Comparison of ENCODE assay signal across 1 cellular context in the genomic region with DNA sequence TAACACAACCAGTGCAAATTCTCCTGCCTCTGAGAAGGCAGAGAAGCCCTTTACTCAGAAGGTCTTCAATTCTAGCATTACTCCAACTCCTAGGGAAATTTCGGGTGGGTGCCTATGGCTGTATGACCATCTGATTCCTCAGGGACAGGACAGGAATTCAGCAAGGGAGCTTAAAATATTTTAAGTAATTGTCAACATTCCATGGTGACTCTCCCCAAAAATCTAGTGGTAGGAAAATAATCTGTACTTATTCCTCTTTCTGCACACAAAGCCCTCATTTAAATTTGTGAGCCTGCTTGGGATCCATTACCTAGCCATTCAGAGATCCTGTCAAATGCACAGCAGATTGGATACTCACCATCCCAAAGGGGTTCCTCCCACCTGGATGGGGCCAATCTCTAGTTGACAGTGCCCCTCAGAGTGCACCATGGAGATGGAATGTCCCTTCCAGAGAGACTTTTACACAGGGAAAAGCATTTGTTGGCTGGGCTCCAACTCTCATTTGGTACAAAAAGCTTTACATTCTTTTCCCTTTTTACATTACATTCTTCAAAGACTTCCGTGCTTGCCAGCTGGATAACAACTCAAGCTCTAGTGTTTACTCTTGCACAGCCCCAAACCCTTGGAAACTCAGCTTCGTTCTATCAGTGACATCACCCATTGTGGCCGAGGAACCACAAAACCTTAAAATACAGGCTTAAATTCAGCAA.
A peak's percentile ranks its signal among the peaks of the same experiment; 100 is the strongest.
TF ChIP-seq lines count a peak whose summit lies in the region.

No MANE protein-coding gene starts in this region.

TF ChIP-seq in GM12878, 131 proteins besides CTCF, POLR2A, EP300 and RAD21:
- TF ChIP-seq POLR2AphosphoS2 (IDR thresholded peaks at IDR 0.05; ENCODE audit: low read depth, low read length) (0 out of 2 replicates have a peak, but pooled peaks have one; percentile 26), EZH2 (IDR thresholded peaks at IDR 0.05; ENCODE audit: borderline replicate concordance, control insufficient read depth, low read depth, low read length) (no peak), MYC (IDR thresholded peaks at IDR 0.05; ENCODE audit: insufficient read depth, insufficient read length, insufficient replicate concordance, low read length, severe bottlenecking) (no peak), POLR2AphosphoS5 (IDR thresholded peaks at IDR 0.05; ENCODE audit: low read length) (no peak)
